In the genomic region with DNA sequence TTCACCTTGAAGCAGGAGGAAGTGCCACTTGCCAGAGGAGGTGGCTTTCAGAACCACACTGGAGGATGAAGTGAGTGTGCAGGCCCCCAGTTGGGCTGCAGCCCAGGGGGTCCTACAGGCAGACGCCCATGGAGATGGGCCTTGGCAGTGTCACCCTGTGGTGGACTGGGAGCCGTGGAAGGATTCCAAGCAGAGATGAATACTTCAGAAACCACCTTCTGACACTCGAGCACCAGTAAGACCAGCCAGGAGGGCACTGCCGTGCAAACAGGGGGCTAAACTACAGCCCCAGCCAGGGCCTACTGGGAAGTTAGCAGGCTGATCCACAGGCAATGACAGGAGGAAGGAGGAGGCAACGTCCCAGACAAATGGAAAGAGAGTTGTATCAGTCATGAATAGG, we compare ENCODE assay signal across 1 cellular context.
TF ChIP-seq lines count a peak whose summit lies in the region.

No MANE protein-coding gene starts in this region.

TF ChIP-seq in H1, 55 proteins besides CTCF, POLR2A, EP300 and RAD21:
- no peak for TF ChIP-seq RXRA (IDR thresholded peaks at IDR 0.05; ENCODE audit: insufficient read depth, low read depth, low read length)
- no peak for TF ChIP-seq FOSL1 (IDR thresholded peaks at IDR 0.05; ENCODE audit: insufficient read depth, low read depth, low read length)
- TF ChIP-seq EZH2 (IDR thresholded peaks at IDR 0.05; ENCODE audit: low read depth, low read length, severe bottlenecking), result no peak
- no peak for TF ChIP-seq TAF1 (IDR thresholded peaks at IDR 0.05; ENCODE audit: low read depth, low read length)
- TF ChIP-seq SP1 (IDR thresholded peaks at IDR 0.05; ENCODE audit: low read depth, low read length), result no peak
- no peak for TF ChIP-seq SP4 (IDR thresholded peaks at IDR 0.05; ENCODE audit: low read length)
- TF ChIP-seq ASH2L (IDR thresholded peaks at IDR 0.05; ENCODE audit: low read length), result no peak
- no peak for TF ChIP-seq JUND (IDR thresholded peaks at IDR 0.05; ENCODE audit: low read length)
- no peak for TF ChIP-seq TBP (IDR thresholded peaks at IDR 0.05; ENCODE audit: low read depth, low read length)
- no peak for TF ChIP-seq CBX5 (IDR thresholded peaks at IDR 0.05; ENCODE audit: low read depth, low read length)
- TF ChIP-seq POLR2AphosphoS5 (IDR thresholded peaks at IDR 0.05; ENCODE audit: low read depth, low read length), result no peak
- TF ChIP-seq TCF12 (IDR thresholded peaks at IDR 0.05; ENCODE audit: low read depth, low read length), result no peak
